18 cellular contexts compared by ENCODE assay signal in genomic region chr6:118770112-118770788, GRCh38.
DNase-seq lines count a peak whose midpoint lies in the region; ATAC-seq and TF ChIP-seq lines count a peak whose summit lies in the region.
"Had no signal": no experiment of that assay in that cellular context is flagged by ENCODE, and none has a peak within 500 bp of the region (broad histone marks: within the 10 kb centered on the region; RNA-seq: fewer than 3 reads in every experiment).

No MANE protein-coding gene starts in this region.

- CTCF ChIA-PET in activated CD8-positive, alpha-beta T cell treated with anti-CD3 and anti-CD28 coated beads for 36 hours (lab: Charles Lee) = interaction anchor here (1.2 to 2.4 kb wide), 6 partner anchors 9 to 205 kb away, joined by 3 to 11 read pairs (median 4); no protein-coding TSS in a partner anchor
- CTCF ChIA-PET in activated CD8-positive, alpha-beta T cell treated with anti-CD3 and anti-CD28 coated beads, Interleukin-2, amount 10 ng/mL, durations not matched to agents 7 days and 5 days (lab: Charles Lee) = interaction anchor here (0.7 to 2.3 kb wide), 6 partner anchors 9 to 205 kb away, joined by 3 to 6 read pairs (median 4); no protein-coding TSS in a partner anchor

- TF ChIP-seq CTCF in activated CD8-positive, alpha-beta T cell treated with anti-CD3 and anti-CD28 coated beads for 36 hours (IDR thresholded peaks at IDR 0.05) = no peak

- POLR2A ChIA-PET in activated CD8-positive, alpha-beta T cell treated with anti-CD3 and anti-CD28 coated beads for 36 hours (lab: Charles Lee) = interaction anchor here (0.5 to 1.6 kb wide), 4 partner anchors 16 to 205 kb away, joined by 3 to 5 read pairs (median 4); no protein-coding TSS in a partner anchor
- POLR2A ChIA-PET in activated CD8-positive, alpha-beta T cell treated with anti-CD3 and anti-CD28 coated beads, Interleukin-2, amount 10 ng/mL, durations not matched to agents 7 days and 5 days (lab: Charles Lee) = interaction anchor here (2.1 to 2.6 kb wide), 2 partner anchors 60 to 61 kb away, joined by 5 to 16 read pairs; no protein-coding TSS in a partner anchor

- H3K27ac Mint-ChIP-seq in activated CD8-positive, alpha-beta T cell treated with anti-CD3 and anti-CD28 coated beads for 36 hours = peak overlapping the region; percentile 17
- no peak overlapping the region for H3K27ac Mint-ChIP-seq in activated CD8-positive, alpha-beta T cell treated with anti-CD3 and anti-CD28 coated beads, Interleukin-2, amount 10 ng/mL, durations not matched to agents 7 days and 5 days
- H3K27ac Mint-ChIP-seq: activated CD4-positive, alpha-beta T cell treated with anti-CD3 and anti-CD28 coated beads, Interleukin-2, amount 10 ng/mL, durations not matched to agents 24 days and 14 days; activated naive CD4-positive, alpha-beta T cell treated with anti-CD3 and anti-CD28 coated beads, Interleukin-2, amount 10 ng/mL, durations not matched to agents 7 days and 5 days; CD8-positive, alpha-beta T cell had no signal

- H3K4me3 Mint-ChIP-seq in activated CD8-positive, alpha-beta T cell treated with anti-CD3 and anti-CD28 coated beads for 36 hours = no peak overlapping the region
- H3K4me3 Mint-ChIP-seq in activated CD8-positive, alpha-beta T cell treated with anti-CD3 and anti-CD28 coated beads, Interleukin-2, amount 10 ng/mL, durations not matched to agents 7 days and 5 days = no peak overlapping the region
- H3K4me3 Mint-ChIP-seq: activated CD4-positive, alpha-beta T cell treated with anti-CD3 and anti-CD28 coated beads, Interleukin-2, amount 10 ng/mL, durations not matched to agents 24 days and 14 days; activated naive CD4-positive, alpha-beta T cell treated with anti-CD3 and anti-CD28 coated beads, Interleukin-2, amount 10 ng/mL, durations not matched to agents 7 days and 5 days; CD8-positive, alpha-beta T cell had no signal

- no peaks in the 10 kb centered on the region for H3K9me3 Mint-ChIP-seq in activated CD8-positive, alpha-beta T cell treated with anti-CD3 and anti-CD28 coated beads for 36 hours
- H3K9me3 Mint-ChIP-seq in activated CD8-positive, alpha-beta T cell treated with anti-CD3 and anti-CD28 coated beads, Interleukin-2, amount 10 ng/mL, durations not matched to agents 7 days and 5 days (ENCODE audit: insufficient read depth) = no peaks in the 10 kb centered on the region
- H3K9me3 Mint-ChIP-seq: activated CD4-positive, alpha-beta T cell treated with anti-CD3 and anti-CD28 coated beads, Interleukin-2, amount 10 ng/mL, durations not matched to agents 24 days and 14 days; activated naive CD4-positive, alpha-beta T cell treated with anti-CD3 and anti-CD28 coated beads, Interleukin-2, amount 10 ng/mL, durations not matched to agents 7 days and 5 days; CD8-positive, alpha-beta T cell had no signal

- intact Hi-C loops in activated CD8-positive, alpha-beta T cell treated with anti-CD3 and anti-CD28 coated beads for 36 hours (cut with micrococcal nuclease) = loop anchor here (10.0 kb wide), 2 partner anchors 205 to 485 kb away; no protein-coding TSS in a partner anchor

- H3K27me3 Mint-ChIP-seq in activated CD8-positive, alpha-beta T cell treated with anti-CD3 and anti-CD28 coated beads for 36 hours = no peaks in the 10 kb centered on the region
- H3K27me3 Mint-ChIP-seq in activated CD8-positive, alpha-beta T cell treated with anti-CD3 and anti-CD28 coated beads, Interleukin-2, amount 10 ng/mL, durations not matched to agents 7 days and 5 days (ENCODE audit: low read depth) = no peaks in the 10 kb centered on the region
- H3K27me3 Mint-ChIP-seq: activated CD4-positive, alpha-beta T cell treated with anti-CD3 and anti-CD28 coated beads, Interleukin-2, amount 10 ng/mL, durations not matched to agents 24 days and 14 days had no signal

- no peak for ATAC-seq in activated CD8-positive, alpha-beta T cell treated with anti-CD3 and anti-CD28 coated beads for 36 hours
- ATAC-seq in activated CD8-positive, alpha-beta T cell treated with anti-CD3 and anti-CD28 coated beads, Interleukin-2, amount 10 ng/mL, durations not matched to agents 7 days and 5 days = no peak
- ATAC-seq in SK-N-SH treated with all-trans-retinoic acid at 6 μM for 48 hours = no peak; the same call in 2 of the 3 replicates
- ATAC-seq in left lobe of liver = no peak
- ATAC-seq: CD8-positive, alpha-beta T cell had no signal

- peaks cover 28% of the 10 kb centered on the region for H3K4me1 Mint-ChIP-seq in activated CD8-positive, alpha-beta T cell treated with anti-CD3 and anti-CD28 coated beads for 36 hours (ENCODE audit: low read depth)
- peaks cover 15% of the 10 kb centered on the region for H3K4me1 Mint-ChIP-seq in activated CD8-positive, alpha-beta T cell treated with anti-CD3 and anti-CD28 coated beads, Interleukin-2, amount 10 ng/mL, durations not matched to agents 7 days and 5 days (ENCODE audit: low read depth)

- DNase-seq in activated CD8-positive, alpha-beta T cell treated with anti-CD3 and anti-CD28 coated beads for 36 hours = no peak
- DNase-seq in activated CD8-positive, alpha-beta T cell treated with anti-CD3 and anti-CD28 coated beads, Interleukin-2, amount 10 ng/mL, durations not matched to agents 7 days and 5 days = no peak
- DNase-seq in NCI-H2029 treated with DMSO at 0.1 percent for 48 hours (lab: John Stamatoyannopoulos, UW) (peak; percentile 34), retina (peak; percentile 50), AML-193 (lab: John Stamatoyannopoulos, UW) (no peak), left lobe of liver (ENCODE audit: low spot score) (no peak)
- DNase-seq in activated CD4-positive, CD25-positive, alpha-beta regulatory T cell treated with anti-CD3 and anti-CD28 coated beads, Interleukin-2, amount 50 U/mL, for 72 hours = no peak
- DNase-seq: activated CD4-positive, alpha-beta T cell treated with anti-CD3 and anti-CD28 coated beads, Interleukin-2, amount 10 ng/mL, durations not matched to agents 24 days and 14 days; activated naive CD4-positive, alpha-beta T cell treated with anti-CD3 and anti-CD28 coated beads, Interleukin-2, amount 10 ng/mL, durations not matched to agents 7 days and 5 days; activated T-cell treated with anti-CD3 and anti-CD28 coated beads, Interleukin-2, amount 50 U/mL, for 1 hour; CD8-positive, alpha-beta T cell; MG63; midbrain; NCI-H446 treated with DMSO at 0.1 percent for 48 hours; Peyer's patch; stomach; uterus had no signal

- H3K36me3 Mint-ChIP-seq in activated CD8-positive, alpha-beta T cell treated with anti-CD3 and anti-CD28 coated beads for 36 hours (ENCODE audit: low read depth) = no peaks in the 10 kb centered on the region
- no peaks in the 10 kb centered on the region for H3K36me3 Mint-ChIP-seq in activated CD8-positive, alpha-beta T cell treated with anti-CD3 and anti-CD28 coated beads, Interleukin-2, amount 10 ng/mL, durations not matched to agents 7 days and 5 days (ENCODE audit: low read depth)
- H3K36me3 Mint-ChIP-seq: activated naive CD4-positive, alpha-beta T cell treated with anti-CD3 and anti-CD28 coated beads, Interleukin-2, amount 10 ng/mL, durations not matched to agents 7 days and 5 days; CD8-positive, alpha-beta T cell had no signal

TF ChIP-seq in SK-N-SH treated with all-trans-retinoic acid at 6 μM for 48 hours, 23 proteins besides CTCF, POLR2A, EP300 and RAD21 (continues in another document):
- no peak for TF ChIP-seq RARB (CRISPR knock-in tag; IDR thresholded peaks at IDR 0.05)
- TF ChIP-seq TSHZ2 (CRISPR knock-in tag; IDR thresholded peaks at IDR 0.05) = peak; percentile 21; the same call in 1 of the 2 replicates
- TF ChIP-seq ARNTL (CRISPR knock-in tag; IDR thresholded peaks at IDR 0.05; ENCODE audit: borderline replicate concordance, low read depth) = no peak
- TF ChIP-seq CREB5 (CRISPR knock-in tag; IDR thresholded peaks at IDR 0.05; ENCODE audit: low read depth) = no peak
- TF ChIP-seq TCF4 (CRISPR knock-in tag; IDR thresholded peaks at IDR 0.05; ENCODE audit: borderline replicate concordance) = peak; percentile 64; the same call in 1 of the 2 replicates

Comparison
In these comparisons a context has a peak if more than half of its experiments do, and no peak if none do; other contexts are left out.
1. DNase-seq: peak in NCI-H2029 treated with DMSO at 0.1 percent for 48 hours (single experiment) and retina (single experiment); none in activated CD8-positive, alpha-beta T cell treated with anti-CD3 and anti-CD28 coated beads for 36 hours (single experiment), activated CD8-positive, alpha-beta T cell treated with anti-CD3 and anti-CD28 coated beads, Interleukin-2, amount 10 ng/mL, durations not matched to agents 7 days and 5 days (single experiment), AML-193 (0 of 2), left lobe of liver (single experiment) and activated CD4-positive, CD25-positive, alpha-beta regulatory T cell treated with anti-CD3 and anti-CD28 coated beads, Interleukin-2, amount 50 U/mL, for 72 hours (single experiment).